10 cellular contexts compared by ENCODE assay signal in the genomic region with DNA sequence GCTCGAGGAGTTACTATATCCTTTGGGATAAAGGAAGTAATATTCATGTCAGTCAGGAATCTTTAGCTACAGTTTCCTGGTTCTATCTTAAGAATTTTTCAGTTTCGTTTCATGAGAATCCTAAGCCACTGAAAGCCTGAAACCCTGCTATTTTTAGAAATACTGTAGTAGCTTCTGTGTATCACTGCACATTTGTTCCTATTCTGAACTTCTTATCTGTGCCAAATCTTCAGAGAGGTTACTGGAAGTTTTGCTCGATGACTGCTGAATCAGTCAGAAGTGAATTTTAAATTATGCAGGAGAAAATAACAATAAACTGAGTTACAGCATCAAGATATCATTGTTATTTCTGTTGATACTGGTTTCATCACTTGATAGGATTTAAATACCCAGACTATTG.
DNase-seq lines count a peak whose midpoint lies in the region; ATAC-seq, FAIRE-seq and TF ChIP-seq lines count a peak whose summit lies in the region.
"Had no signal": no experiment of that assay in that cellular context is flagged by ENCODE, and none has a peak within 500 bp of the region (broad histone marks: within the 10 kb centered on the region; RNA-seq: fewer than 3 reads in every experiment).

No MANE protein-coding gene starts in this region.

- H3K9ac ChIP-seq in kidney (ENCODE audit: low read length in 2 of 2) = no peak overlapping the region

- DNase-seq in G401 (ENCODE audit: low spot score) (peak; percentile 35), RPMI7951 (ENCODE audit: low read depth) (peak; percentile 69), kidney (no peak), Peyer's patch (no peak), NCI-H748 (lab: John Stamatoyannopoulos, UW; ENCODE audit: unreplicated experiment) (no peak), left colon (no peak), NCI-H1436 treated with DMSO at 0.1 percent for 48 hours (lab: John Stamatoyannopoulos, UW) (no peak)
- DNase-seq: activated CD4-positive, alpha-beta T cell treated with anti-CD3 and anti-CD28 coated beads for 1 hour had no signal

- peak; percentile 59 for FAIRE-seq in kidney (lab: Jason Lieb, UNC)

- H3K9me3 ChIP-seq in kidney (ENCODE audit: control insufficient read depth in 1 of 2, low read length in 2 of 2) (no peaks in the 10 kb centered on the region), Peyer's patch (no peaks in the 10 kb centered on the region)

- in situ Hi-C loops in G401 (cut with HindIII; ENCODE audit: low sequenced_read_pairs) = no loop called here

- H3K27me3 ChIP-seq in Peyer's patch = no peaks in the 10 kb centered on the region

- peak; percentile 65 for ATAC-seq in HG02588 (IDR thresholded peaks at IDR 0.05; ENCODE audit: unreplicated experiment)
- no peak for ATAC-seq in left colon

- H3K27ac ChIP-seq in kidney (ENCODE audit: low read depth in 2 of 2, low read length in 2 of 2) (no peak overlapping the region), Peyer's patch (no peak overlapping the region)
- H3K27ac ChIP-seq: epithelial cell of prostate had no signal

- no peak for TF ChIP-seq POLR2A in Peyer's patch (IDR thresholded peaks at IDR 0.05)

- H3K4me1 ChIP-seq in kidney (ENCODE audit: control insufficient read depth in 1 of 2, insufficient read depth in 1 of 2, low read depth in 1 of 2, low read length in 2 of 2) (no peaks in the 10 kb centered on the region), Peyer's patch (no peaks in the 10 kb centered on the region)

- no peak for TF ChIP-seq CTCF in kidney (IDR thresholded peaks at IDR 0.05; ENCODE audit: borderline replicate concordance, extremely low read depth, insufficient read depth)
- TF ChIP-seq CTCF in Peyer's patch (IDR thresholded peaks at IDR 0.05) = no peak

- H3K36me3 ChIP-seq in kidney (ENCODE audit: control insufficient read depth in 1 of 2, insufficient read depth in 2 of 2, low read length in 2 of 2) = no peaks in the 10 kb centered on the region
- no peaks in the 10 kb centered on the region for H3K36me3 ChIP-seq in Peyer's patch

- H3K4me3 ChIP-seq in kidney (ENCODE audit: low read length in 2 of 2) (no peak overlapping the region), Peyer's patch (no peak overlapping the region)

- intact Hi-C loops in kidney (cut with DNase I) (no loop called here), left colon (cut with DNase I, micrococcal nuclease) (no loop called here)

Comparison
In these comparisons a context has a peak if more than half of its experiments do, and no peak if none do; other contexts are left out.
1. DNase-seq: peak in G401 (single experiment) and RPMI7951 (single experiment); none in kidney (single experiment), Peyer's patch (0 of 3), NCI-H748 (single experiment), left colon (0 of 2) and NCI-H1436 treated with DMSO at 0.1 percent for 48 hours (single experiment).